6 cellular contexts compared by ENCODE assay signal in the genomic region with DNA sequence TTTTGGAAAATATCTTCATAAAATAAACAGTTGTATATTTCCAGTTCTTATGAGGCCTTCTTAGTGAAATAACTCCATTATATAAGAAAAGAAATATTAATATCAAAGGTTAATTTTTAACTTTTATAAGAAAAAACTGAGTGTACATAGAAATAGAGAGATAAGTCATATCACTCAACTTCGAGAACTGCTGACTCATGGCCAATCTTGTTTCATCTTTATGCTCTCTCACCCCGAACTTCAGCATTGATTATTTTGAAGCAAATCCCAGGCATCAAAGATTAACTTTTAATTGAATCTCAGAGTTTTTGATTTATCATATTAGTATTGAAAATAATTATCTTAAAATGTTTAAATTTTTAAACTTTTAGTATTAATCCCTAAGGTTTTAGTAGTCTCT.
"Had no signal": no experiment of that assay in that cellular context is flagged by ENCODE, and none has a peak within 500 bp of the region (broad histone marks: within the 10 kb centered on the region; RNA-seq: fewer than 3 reads in every experiment).

No MANE protein-coding gene starts in this region.

- ATAC-seq: K562 had no signal

- H3K27ac ChIP-seq: HL-60, KMS-11 had no signal

- H3K9ac ChIP-seq: KMS-11 had no signal

- H3K4me3 ChIP-seq: K562 had no signal

- FAIRE-seq: HTR-8/SVneo, K562 had no signal

- DNase-seq: KBM-7, KG1 had no signal

- H3K4me2 ChIP-seq: KMS-11 had no signal
